Comparison of ENCODE assay signal across 1 cellular context in the genomic region with DNA sequence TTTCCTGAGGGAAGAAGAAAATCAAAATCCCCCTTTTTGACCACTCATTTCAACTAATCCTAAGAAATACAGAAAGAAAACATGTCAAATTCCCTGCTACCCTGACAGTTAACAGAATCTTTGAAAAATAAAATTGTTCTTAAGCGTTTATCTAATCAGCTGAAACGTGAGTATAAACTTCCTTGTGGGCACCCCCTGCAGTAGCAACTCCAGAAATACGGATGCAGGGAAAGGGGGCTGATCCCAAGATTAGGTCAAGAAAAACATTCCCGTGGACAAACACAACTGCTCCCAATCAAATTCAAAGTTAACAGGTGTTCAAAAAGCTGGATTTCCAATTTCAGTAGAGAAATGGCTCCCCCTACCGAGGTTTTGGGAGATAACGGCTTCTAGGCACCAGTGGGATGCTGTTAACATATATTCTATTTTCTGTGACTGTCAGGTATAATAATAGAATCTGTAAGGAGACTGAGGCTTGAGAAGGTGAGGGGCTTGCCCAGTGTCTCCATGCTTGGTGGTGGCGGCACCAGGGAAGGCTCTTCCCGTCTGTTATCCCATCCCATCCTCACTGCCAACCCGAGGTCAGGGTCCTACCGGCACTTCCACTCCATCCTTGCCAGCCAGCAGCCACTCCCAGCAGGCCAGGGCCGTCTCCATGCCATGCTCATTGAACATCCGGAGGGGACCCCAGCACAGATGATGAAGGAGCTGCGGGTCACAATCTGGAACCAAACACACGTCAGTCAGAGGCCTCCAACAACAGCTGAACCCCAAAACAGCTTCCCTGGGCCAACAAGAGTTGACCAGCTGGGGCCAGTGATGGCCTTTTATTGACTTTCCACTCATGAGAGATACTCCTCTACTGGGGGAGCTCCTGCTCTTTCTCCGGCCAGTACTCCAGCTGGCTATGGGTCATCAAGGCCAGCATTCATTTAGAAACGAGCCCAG.
TF ChIP-seq lines count a peak whose summit lies in the region.

No MANE protein-coding gene starts in this region.

TF ChIP-seq in SK-N-SH, 30 proteins besides CTCF, POLR2A, EP300 and RAD21 (continued from another document):
- TF ChIP-seq, protein P1, sequence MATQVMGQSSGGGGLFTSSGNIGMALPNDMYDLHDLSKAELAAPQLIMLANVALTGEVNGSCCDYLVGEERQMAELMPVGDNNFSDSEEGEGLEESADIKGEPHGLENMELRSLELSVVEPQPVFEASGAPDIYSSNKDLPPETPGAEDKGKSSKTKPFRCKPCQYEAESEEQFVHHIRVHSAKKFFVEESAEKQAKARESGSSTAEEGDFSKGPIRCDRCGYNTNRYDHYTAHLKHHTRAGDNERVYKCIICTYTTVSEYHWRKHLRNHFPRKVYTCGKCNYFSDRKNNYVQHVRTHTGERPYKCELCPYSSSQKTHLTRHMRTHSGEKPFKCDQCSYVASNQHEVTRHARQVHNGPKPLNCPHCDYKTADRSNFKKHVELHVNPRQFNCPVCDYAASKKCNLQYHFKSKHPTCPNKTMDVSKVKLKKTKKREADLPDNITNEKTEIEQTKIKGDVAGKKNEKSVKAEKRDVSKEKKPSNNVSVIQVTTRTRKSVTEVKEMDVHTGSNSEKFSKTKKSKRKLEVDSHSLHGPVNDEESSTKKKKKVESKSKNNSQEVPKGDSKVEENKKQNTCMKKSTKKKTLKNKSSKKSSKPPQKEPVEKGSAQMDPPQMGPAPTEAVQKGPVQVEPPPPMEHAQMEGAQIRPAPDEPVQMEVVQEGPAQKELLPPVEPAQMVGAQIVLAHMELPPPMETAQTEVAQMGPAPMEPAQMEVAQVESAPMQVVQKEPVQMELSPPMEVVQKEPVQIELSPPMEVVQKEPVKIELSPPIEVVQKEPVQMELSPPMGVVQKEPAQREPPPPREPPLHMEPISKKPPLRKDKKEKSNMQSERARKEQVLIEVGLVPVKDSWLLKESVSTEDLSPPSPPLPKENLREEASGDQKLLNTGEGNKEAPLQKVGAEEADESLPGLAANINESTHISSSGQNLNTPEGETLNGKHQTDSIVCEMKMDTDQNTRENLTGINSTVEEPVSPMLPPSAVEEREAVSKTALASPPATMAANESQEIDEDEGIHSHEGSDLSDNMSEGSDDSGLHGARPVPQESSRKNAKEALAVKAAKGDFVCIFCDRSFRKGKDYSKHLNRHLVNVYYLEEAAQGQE (IDR thresholded peaks at IDR 0.05; ENCODE audit: low read depth, low read length), result no peak
- TF ChIP-seq, protein P2, sequence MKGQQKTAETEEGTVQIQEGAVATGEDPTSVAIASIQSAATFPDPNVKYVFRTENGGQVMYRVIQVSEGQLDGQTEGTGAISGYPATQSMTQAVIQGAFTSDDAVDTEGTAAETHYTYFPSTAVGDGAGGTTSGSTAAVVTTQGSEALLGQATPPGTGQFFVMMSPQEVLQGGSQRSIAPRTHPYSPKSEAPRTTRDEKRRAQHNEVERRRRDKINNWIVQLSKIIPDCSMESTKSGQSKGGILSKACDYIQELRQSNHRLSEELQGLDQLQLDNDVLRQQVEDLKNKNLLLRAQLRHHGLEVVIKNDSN (IDR thresholded peaks at IDR 0.05; ENCODE audit: borderline replicate concordance, low read depth), result no peak
